In the genomic region with DNA sequence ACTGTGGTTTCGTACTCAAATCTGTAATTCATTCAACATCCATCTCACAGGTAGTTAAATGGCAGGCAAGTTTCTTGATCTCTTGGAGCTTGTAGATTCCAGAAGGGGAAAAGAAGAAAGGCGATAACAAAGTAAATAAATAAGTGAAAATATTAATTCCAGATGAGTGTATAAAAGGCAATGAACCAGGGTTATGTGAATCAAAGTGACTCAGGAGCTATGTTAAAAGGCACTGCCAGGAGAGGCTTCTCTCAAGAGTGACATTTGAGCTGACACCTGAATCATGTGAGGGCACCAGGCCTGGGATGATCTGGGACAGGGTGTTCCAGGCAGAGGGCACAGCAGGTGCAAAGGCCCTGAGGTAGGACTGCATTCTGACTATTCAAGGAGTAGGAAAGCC, we compare ENCODE assay signal across 19 cellular contexts.
"Had no signal": no experiment of that assay in that cellular context is flagged by ENCODE, and none has a peak within 500 bp of the region (broad histone marks: within the 10 kb centered on the region; RNA-seq: fewer than 3 reads in every experiment).

No MANE protein-coding gene starts in this region.

- H3K4me3 Mint-ChIP-seq: IgD-negative memory B cell had no signal

- H3K27me3 Mint-ChIP-seq: IgD-negative memory B cell had no signal

- ATAC-seq: K562 had no signal

- H3K4me1 Mint-ChIP-seq: IgD-negative memory B cell had no signal

- H3K9me3 Mint-ChIP-seq: IgD-negative memory B cell had no signal

- DNase-seq: Kasumi-1, MV-4-11, NCI-H1048, NCI-H1105, NCI-H1417, NCI-H1436 treated with DMSO at 0.1 percent for 48 hours, NCI-H1694, NCI-H187 treated with DMSO at 0.1 percent for 48 hours, NCI-H2029 treated with DMSO at 0.1 percent for 48 hours, NCI-H2171 treated with DMSO at 0.1 percent for 48 hours, NCI-H345, NCI-H524, NCI-H526 treated with DMSO at 0.1 percent for 48 hours, NCI-H748 treated with DMSO at 0.1 percent for 48 hours, Right ventricle myocardium superior, RPMI8226, SIG-M5 had no signal
